In the genomic region with DNA sequence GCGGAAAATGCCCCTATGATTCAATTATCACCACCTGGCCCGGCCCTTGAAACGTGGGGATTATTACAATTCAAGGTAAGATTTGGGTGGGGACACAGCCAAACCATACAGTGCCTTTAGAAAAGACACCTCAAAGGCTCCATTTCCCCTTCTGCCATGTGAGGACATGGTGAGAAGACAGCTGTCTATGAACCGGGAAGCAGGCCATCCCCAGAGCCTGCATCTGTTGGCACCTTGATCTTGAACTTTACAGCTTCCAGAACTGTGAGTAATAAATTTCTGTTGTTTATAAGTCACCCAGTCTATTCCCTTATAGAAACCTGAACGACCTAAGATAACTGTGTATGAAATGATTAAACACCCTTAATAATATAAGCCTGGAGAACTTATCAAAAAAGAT, we compare ENCODE assay signal across 14 cellular contexts.
DNase-seq lines count a peak whose midpoint lies in the region; ATAC-seq and TF ChIP-seq lines count a peak whose summit lies in the region.
"Had no signal": no experiment of that assay in that cellular context is flagged by ENCODE, and none has a peak within 500 bp of the region (broad histone marks: within the 10 kb centered on the region; RNA-seq: fewer than 3 reads in every experiment).

No MANE protein-coding gene starts in this region.

- no peaks in the 10 kb centered on the region for H3K9me3 Mint-ChIP-seq in stimulated activated effector memory CD8-positive, alpha-beta T cell treated with anti-CD3 and anti-CD28 coated beads, Interleukin-12 subunit alpha, Interleukin-12 subunit beta, amount 100 ng/mL, for 72 hours
- H3K9me3 Mint-ChIP-seq: HFFc6 had no signal

- WGBS in psoas muscle, 3 donors = 51 to 64% (median 59%) methylated on average over 5 of the region's 5 CpGs

- H3K4me1 Mint-ChIP-seq in stimulated activated effector memory CD8-positive, alpha-beta T cell treated with anti-CD3 and anti-CD28 coated beads, Interleukin-12 subunit alpha, Interleukin-12 subunit beta, amount 100 ng/mL, for 72 hours = no peaks in the 10 kb centered on the region
- H3K4me1 Mint-ChIP-seq: CD4-positive, alpha-beta memory T cell had no signal

- no peak for TF ChIP-seq CTCF in psoas muscle (IDR thresholded peaks at IDR 0.05)

- no peak overlapping the region for H3K4me3 ChIP-seq in psoas muscle
- H3K4me3 ChIP-seq: HAP-1 had no signal

- intact Hi-C loops in psoas muscle (cut with DNase I) = loop anchor here in 1 of 2 donors (10.0 kb wide), 2 partner anchors 652 to 872 kb away; a partner anchor contains a TSS
- intact Hi-C loops in posterior cingulate gyrus (cut with DNase I) = no loop called here

- H3K27ac ChIP-seq in psoas muscle = no peak overlapping the region

- peaks cover 0 to 21% of the 10 kb centered on the region in 2 donors for H3K36me3 ChIP-seq in psoas muscle (ENCODE audit: insufficient read depth in 1 of 2, low read depth in 1 of 2)

- no peaks in the 10 kb centered on the region for H3K27me3 ChIP-seq in psoas muscle (ENCODE audit: insufficient read depth in 3 of 3, low read length in 2 of 3)

- DNase-seq in myocyte (ENCODE audit: low read depth) = peak; percentile 57
- no peak for DNase-seq in psoas muscle
- no peak for DNase-seq in stimulated activated effector memory CD8-positive, alpha-beta T cell treated with anti-CD3 and anti-CD28 coated beads, Interleukin-12 subunit alpha, Interleukin-12 subunit beta, amount 100 ng/mL, for 72 hours (ENCODE audit: low spot score in 2 of 2)
- DNase-seq in SW 1271 (lab: John Stamatoyannopoulos, UW) = no peak
- no peak for DNase-seq in posterior cingulate gyrus
- DNase-seq in NCI-H748 treated with DMSO at 0.1 percent for 48 hours (lab: John Stamatoyannopoulos, UW) = no peak
- DNase-seq: C1 segment of cervical spinal cord; Caco-2; CD4-positive, alpha-beta memory T cell; DMS153; DND-41; GOT3; HFFc6 had no signal

- no peaks in the 10 kb centered on the region for H3K4me1 ChIP-seq in psoas muscle
- H3K4me1 ChIP-seq: Caco-2, HAP-1 had no signal

- peaks cover 33% of the 10 kb centered on the region for H3K36me3 Mint-ChIP-seq in stimulated activated effector memory CD8-positive, alpha-beta T cell treated with anti-CD3 and anti-CD28 coated beads, Interleukin-12 subunit alpha, Interleukin-12 subunit beta, amount 100 ng/mL, for 72 hours

- no peaks in the 10 kb centered on the region for H3K9me3 ChIP-seq in psoas muscle
- H3K9me3 ChIP-seq: Caco-2, HAP-1 had no signal

- no peak overlapping the region for H3K4me3 Mint-ChIP-seq in stimulated activated effector memory CD8-positive, alpha-beta T cell treated with anti-CD3 and anti-CD28 coated beads, Interleukin-12 subunit alpha, Interleukin-12 subunit beta, amount 100 ng/mL, for 72 hours
- H3K4me3 Mint-ChIP-seq: CD4-positive, alpha-beta memory T cell; HFFc6 had no signal

- peak overlapping the region; percentile 6 for H3K27ac Mint-ChIP-seq in stimulated activated effector memory CD8-positive, alpha-beta T cell treated with anti-CD3 and anti-CD28 coated beads, Interleukin-12 subunit alpha, Interleukin-12 subunit beta, amount 100 ng/mL, for 72 hours
- H3K27ac Mint-ChIP-seq: CD4-positive, alpha-beta memory T cell; HFFc6 had no signal

- ATAC-seq in psoas muscle = peak; percentile 37 to 59 (median 54)
- ATAC-seq in stimulated activated effector memory CD8-positive, alpha-beta T cell treated with anti-CD3 and anti-CD28 coated beads, Interleukin-12 subunit alpha, Interleukin-12 subunit beta, amount 100 ng/mL, for 72 hours = no peak
